ENCODE assay signal across 12 cellular contexts in the genomic region with DNA sequence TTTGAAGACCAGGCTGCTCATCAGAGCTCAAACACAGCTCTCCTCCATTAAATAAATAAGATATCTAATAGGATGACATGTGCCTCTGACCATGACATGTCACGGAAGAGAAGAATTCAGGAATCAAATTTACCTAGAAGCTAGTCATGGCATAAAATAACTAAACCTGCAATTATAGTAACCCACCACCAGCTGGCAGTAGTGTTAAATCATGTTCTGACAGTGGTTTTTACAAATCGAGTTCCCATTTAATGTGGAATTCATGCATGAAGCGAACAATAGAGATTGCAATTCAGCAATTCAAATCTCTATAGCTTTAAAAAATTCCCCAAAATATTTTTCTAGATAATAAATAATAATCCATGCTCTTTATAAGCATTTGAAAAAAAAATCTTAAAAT.
DNase-seq lines count a peak whose midpoint lies in the region; ATAC-seq, FAIRE-seq and TF ChIP-seq lines count a peak whose summit lies in the region.
"Had no signal": no experiment of that assay in that cellular context is flagged by ENCODE, and none has a peak within 500 bp of the region (broad histone marks: within the 10 kb centered on the region; RNA-seq: fewer than 3 reads in every experiment).

No MANE protein-coding gene starts in this region.

- H3K79me2 ChIP-seq in DOHH2 (ENCODE audit: control insufficient read depth, low read length) (no peaks in the 10 kb centered on the region), KMS-11 (ENCODE audit: insufficient read depth, low read depth) (no peaks in the 10 kb centered on the region)

- peaks cover 15% of the 10 kb centered on the region for H3K9me3 Mint-ChIP-seq in mesothelial cell of epicardium
- peaks cover 8% of the 10 kb centered on the region for H3K9me3 Mint-ChIP-seq in activated T-helper 17 cell treated with anti-CD3 and anti-CD28 coated beads, Interleukin-2, amount 50 U/mL, for 72 hours

- peaks cover 26% of the 10 kb centered on the region for H3K4me1 ChIP-seq in DOHH2 (ENCODE audit: control insufficient read depth, low read length)
- H3K4me1 ChIP-seq in KMS-11 (ENCODE audit: low read depth, poor library complexity, severe bottlenecking) = no peaks in the 10 kb centered on the region

- ATAC-seq in activated T-helper 17 cell treated with anti-CD3 and anti-CD28 coated beads, Interleukin-2, amount 50 U/mL, for 72 hours (replicated peaks) = no peak
- ATAC-seq: mucosa of descending colon had no signal

- H3K27ac ChIP-seq in DOHH2 (ENCODE audit: low read depth, low read length) (no peak overlapping the region), KMS-11 (no peak overlapping the region)

- H3K9ac ChIP-seq in KMS-11 = no peak overlapping the region

- peaks cover 7% of the 10 kb centered on the region; the same call in 1 of the 2 replicates for H3K36me3 ChIP-seq in DOHH2 (ENCODE audit: control insufficient read depth, low read length)
- H3K36me3 ChIP-seq in KMS-11 (ENCODE audit: insufficient read depth) = no peaks in the 10 kb centered on the region

- no peaks in the 10 kb centered on the region for H3K27me3 Mint-ChIP-seq in mesothelial cell of epicardium (ENCODE audit: low read depth)
- no peaks in the 10 kb centered on the region for H3K27me3 Mint-ChIP-seq in activated T-helper 17 cell treated with anti-CD3 and anti-CD28 coated beads, Interleukin-2, amount 50 U/mL, for 72 hours

- H3K9me3 ChIP-seq in DOHH2 (ENCODE audit: control insufficient read depth, insufficient read depth, low read length) = peaks cover 17% of the 10 kb centered on the region

- no peak overlapping the region for H3K27ac Mint-ChIP-seq in mesothelial cell of epicardium
- H3K27ac Mint-ChIP-seq in activated T-helper 17 cell treated with anti-CD3 and anti-CD28 coated beads, Interleukin-2, amount 50 U/mL, for 72 hours = no peak overlapping the region

- H3K4me2 ChIP-seq in DOHH2 (ENCODE audit: low read length) = no peak overlapping the region
- no peak overlapping the region for H3K4me2 ChIP-seq in KMS-11

- in situ Hi-C loops in astrocyte of the cerebellum (cut with HindIII; ENCODE audit: low sequenced_read_pairs) = no loop called here

- FAIRE-seq in H54 (lab: Jason Lieb, UNC) = no peak
- FAIRE-seq: endometrium had no signal

- peaks cover 7% of the 10 kb centered on the region for H3K4me1 Mint-ChIP-seq in mesothelial cell of epicardium
- peaks cover 27% of the 10 kb centered on the region for H3K4me1 Mint-ChIP-seq in activated T-helper 17 cell treated with anti-CD3 and anti-CD28 coated beads, Interleukin-2, amount 50 U/mL, for 72 hours

- no peak overlapping the region for H3K4me3 Mint-ChIP-seq in mesothelial cell of epicardium
- H3K4me3 Mint-ChIP-seq in activated T-helper 17 cell treated with anti-CD3 and anti-CD28 coated beads, Interleukin-2, amount 50 U/mL, for 72 hours = no peak overlapping the region

- H4K20me1 ChIP-seq in DOHH2 (ENCODE audit: control insufficient read depth, insufficient read depth, low read depth, low read length) (no peaks in the 10 kb centered on the region), KMS-11 (ENCODE audit: insufficient read depth) (no peaks in the 10 kb centered on the region)

- no peaks in the 10 kb centered on the region for H3K27me3 ChIP-seq in DOHH2 (ENCODE audit: control insufficient read depth, low read length)
- no peaks in the 10 kb centered on the region for H3K27me3 ChIP-seq in KMS-11 (ENCODE audit: insufficient read depth, low read depth)

- no peak for DNase-seq in astrocyte of the cerebellum (ENCODE audit: low read depth)
- DNase-seq in mesothelial cell of epicardium (ENCODE audit: low spot score in 2 of 2, unreplicated experiment in 2 of 2) = no peak
- DNase-seq in H54 (ENCODE audit: insufficient read length, low spot score) = no peak
- no peak for DNase-seq in NCI-H1694 treated with DMSO at 0.1 percent for 48 hours (lab: John Stamatoyannopoulos, UW)
- no peak for DNase-seq in cerebellum (ENCODE audit: low spot score)
- DNase-seq: mucosa of descending colon; SHP77 treated with DMSO at 0.1 percent for 48 hours; stimulated activated CD4-positive, alpha-beta T cell treated with anti-CD3 and anti-CD28 coated beads, Interleukin-4, amount 100 ng/mL, for 1 hour had no signal

- H3K4me3 ChIP-seq in DOHH2 (ENCODE audit: low read length) (no peak overlapping the region), KMS-11 (IDR thresholded peaks at IDR 0.05; ENCODE audit: insufficient read depth, low read depth, low read length) (no peak overlapping the region), astrocyte of the cerebellum (ENCODE audit: low read depth, low read length) (no peak overlapping the region)
- H3K4me3 ChIP-seq: mucosa of descending colon had no signal

- peak; percentile 97 for TF ChIP-seq CTCF in DOHH2 (IDR thresholded peaks at IDR 0.05; ENCODE audit: low read depth, low read length, poor library complexity, severe bottlenecking)
- peak; percentile 79 for TF ChIP-seq CTCF in KMS-11 (conservative IDR thresholded peaks at IDR 0.05; ENCODE audit: low read depth, low read length)
- peak; percentile 19 for TF ChIP-seq CTCF in astrocyte of the cerebellum (IDR thresholded peaks at IDR 0.05; ENCODE audit: low read depth, low read length, missing control alignments)
- TF ChIP-seq CTCF in mesothelial cell of epicardium (IDR thresholded peaks at IDR 0.05; ENCODE audit: unreplicated experiment) = peak; percentile 41

- H3K36me3 Mint-ChIP-seq in mesothelial cell of epicardium = no peaks in the 10 kb centered on the region
- H3K36me3 Mint-ChIP-seq in activated T-helper 17 cell treated with anti-CD3 and anti-CD28 coated beads, Interleukin-2, amount 50 U/mL, for 72 hours (ENCODE audit: low read depth) = no peaks in the 10 kb centered on the region

- no peaks in the 10 kb centered on the region for H3K9me2 ChIP-seq in DOHH2 (replicated peaks; ENCODE audit: control insufficient read depth, low read length)

- H3F3A ChIP-seq in DOHH2 (ENCODE audit: control insufficient read depth, insufficient read depth) = peaks cover 4% of the 10 kb centered on the region; the same call in 1 of the 2 replicates

- no peak for TF ChIP-seq POLR2A in H54 (IDR thresholded peaks at IDR 0.05; ENCODE audit: low read depth, low read length)

- H2AFZ ChIP-seq in KMS-11 (ENCODE audit: low read depth) = no peak overlapping the region

Comparison
In these comparisons a context has a peak if more than half of its experiments do, and no peak if none do; other contexts are left out.
1. CTCF ChIP-seq: peak in every context shown above with its lines; median percentile 97 in DOHH2; 79 in KMS-11; 41 in mesothelial cell of epicardium; 19 in astrocyte of the cerebellum.